8 cellular contexts compared by ENCODE assay signal in the genomic region with DNA sequence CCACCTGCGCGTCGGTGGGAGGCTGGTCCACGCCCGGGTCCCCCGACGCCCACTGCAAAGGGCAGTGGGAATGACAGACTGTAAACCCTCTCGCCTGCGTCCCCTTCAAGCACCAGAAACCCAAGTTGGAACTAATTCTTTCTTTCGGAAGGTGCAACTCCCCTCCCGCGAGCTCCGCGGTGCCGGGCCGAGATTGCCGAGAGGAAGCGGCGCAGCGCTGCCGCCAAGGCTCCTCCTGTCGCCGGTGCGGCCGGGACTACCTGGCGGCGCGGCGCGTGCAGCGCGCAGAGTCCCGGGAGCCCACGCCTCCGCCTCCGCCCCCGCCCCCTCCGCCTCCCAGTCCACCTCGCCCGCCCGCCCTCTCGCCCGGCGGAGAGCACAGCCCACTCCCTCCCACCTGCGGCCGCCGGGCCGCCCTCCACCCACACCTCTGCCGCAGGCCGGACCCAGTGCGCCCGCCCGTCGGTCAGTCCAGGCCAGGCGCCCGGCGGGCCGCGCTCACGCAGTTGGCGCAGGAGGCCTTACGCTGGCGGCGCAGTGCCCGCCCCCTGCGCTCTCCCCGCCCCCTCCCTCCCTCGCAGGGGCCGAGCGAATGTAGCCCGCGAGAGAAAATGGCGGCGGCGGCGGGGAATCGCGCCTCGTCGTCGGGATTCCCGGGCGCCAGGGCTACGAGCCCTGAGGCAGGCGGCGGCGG. TPM values are rescaled to one million over a fixed set of nuclear protein-coding genes. Genes with fewer than 3 reads are reported as not detected.
DNase-seq lines count a peak whose midpoint lies in the region; ATAC-seq and TF ChIP-seq lines count a peak whose summit lies in the region.

A gene (plus strand): TSS at position 587 of the 694 bp plus-strand sequence. CDS start 25 bp downstream, at position 612.

- peaks cover 9 to 12% of the 10 kb centered on the region in 2 donors for H3K4me1 ChIP-seq in mucosa of rectum (ENCODE audit: control insufficient read depth in 2 of 2, insufficient read depth in 2 of 2, low read length in 2 of 2)

- peak within 1 kb of the TSS; percentile 86 to 94 for H3K4me3 ChIP-seq in mucosa of rectum (ENCODE audit: low read length in 2 of 2)

- peak within 1 kb of the TSS; percentile 97 for H3K27ac Mint-ChIP-seq in CD4-positive, alpha-beta T cell

- no peaks in the 10 kb centered on the region for H3K27me3 ChIP-seq in CD4-positive, alpha-beta T cell (ENCODE audit: control insufficient read depth, insufficient read depth, low read length)
- no peaks in the 10 kb centered on the region for H3K27me3 ChIP-seq in mucosa of rectum (ENCODE audit: control insufficient read depth in 2 of 2, insufficient read depth in 2 of 2, low read length in 2 of 2)

- TF ChIP-seq CTCF in CD4-positive, alpha-beta T cell (IDR thresholded peaks at IDR 0.05), result no peak

- no peaks in the 10 kb centered on the region for H3K27me3 Mint-ChIP-seq in CD4-positive, alpha-beta T cell

- H3K9me3 ChIP-seq in CD4-positive, alpha-beta T cell (ENCODE audit: control insufficient read depth, low read length), result no peaks in the 10 kb centered on the region
- H3K9me3 ChIP-seq in mucosa of rectum (ENCODE audit: control insufficient read depth in 2 of 2, low read length in 2 of 2), result no peaks in the 10 kb centered on the region

- CTCF ChIA-PET in CD4-positive, alpha-beta T cell (lab: Charles Lee), result interaction anchor here (0.8 to 1.9 kb wide), 4 partner anchors 14 to 544 kb away, joined by 3 to 6 read pairs (median 4); no protein-coding TSS in a partner anchor

- no peaks in the 10 kb centered on the region for H3K36me3 ChIP-seq in mucosa of rectum (ENCODE audit: control insufficient read depth in 2 of 2, insufficient read depth in 2 of 2, low read length in 2 of 2)

- intact Hi-C loops in CD4-positive, alpha-beta T cell (cut with DNase I, micrococcal nuclease), result loop anchor here (5.0 to 10.0 kb wide), 10 partner anchors 37 to 820 kb away; a partner anchor contains a TSS

- no peaks in the 10 kb centered on the region for H3K9me3 Mint-ChIP-seq in CD4-positive, alpha-beta T cell

- H3K36me3 Mint-ChIP-seq in CD4-positive, alpha-beta T cell (ENCODE audit: low read depth), result peaks cover 35% of the 10 kb centered on the region

- H3K9ac ChIP-seq in mucosa of rectum (ENCODE audit: low read depth in 1 of 2, low read length in 2 of 2), result peak within 1 kb of the TSS; percentile 93 to 96

- peak; percentile 71 for ATAC-seq in CD4-positive, alpha-beta T cell (ENCODE audit: poor library complexity)
- ATAC-seq in GM19395 (IDR thresholded peaks at IDR 0.05; ENCODE audit: unreplicated experiment), result peak; percentile 58
- ATAC-seq in HG03521 (IDR thresholded peaks at IDR 0.05; ENCODE audit: unreplicated experiment), result peak; percentile 47

- no peak for TF ChIP-seq POLR2A in erythroblast (IDR thresholded peaks at IDR 0.05; ENCODE audit: low read length)

- H3K4me1 Mint-ChIP-seq in CD4-positive, alpha-beta T cell (ENCODE audit: low read depth), result peaks cover 43% of the 10 kb centered on the region

- DNase-seq in CD4-positive, alpha-beta T cell, result peak; percentile 69 to 85 (median 78)
- DNase-seq in OCI-M1 (lab: John Stamatoyannopoulos, UW) (peak; percentile 85), erythroblast (lab: John Stamatoyannopoulos, UW) (peak; percentile 85 to 93)
- DNase-seq in activated T-cell treated with anti-CD3 and anti-CD28 coated beads, Interleukin-2, amount 50 U/mL, for 1 hour, result peak; percentile 90
- peak; percentile 54 to 62 for DNase-seq in stimulated activated CD8-positive, alpha-beta memory T cell treated with anti-CD3 and anti-CD28 coated beads, Interleukin-4, amount 100 ng/mL, for 4 hours (ENCODE audit: low read depth in 2 of 2, low spot score in 1 of 2)

- H3K4me3 Mint-ChIP-seq in CD4-positive, alpha-beta T cell, result peak within 1 kb of the TSS; percentile 99

- POLR2A ChIA-PET in CD4-positive, alpha-beta T cell (lab: Charles Lee), result interaction anchor here (0.6 to 5.4 kb wide), 30 partner anchors 9 to 820 kb away, joined by 3 to 45 read pairs (median 4); a partner anchor contains a TSS

- H3K27ac ChIP-seq in CD4-positive, alpha-beta T cell (ENCODE audit: low read depth, low read length), result peak within 1 kb of the TSS; percentile 82
- peak within 1 kb of the TSS; percentile 90 to 93 for H3K27ac ChIP-seq in mucosa of rectum (ENCODE audit: low read depth in 2 of 2, low read length in 2 of 2)

RNA-seq across cellular contexts. Expression of the gene that starts here (rescaled TPM):
- total RNA-seq in CD4-positive, alpha-beta T cell, result 10 to 100 TPM; 59.4 to 62.5 TPM

Comparison
In these comparisons a context has a peak if more than half of its experiments do, and no peak if none do; other contexts are left out.
1. Peak in every context shown above with its lines: DNase-seq, ATAC-seq, H3K4me3 ChIP-seq and H3K27ac ChIP-seq.